1 cellular context compared by ENCODE assay signal in the genomic region with DNA sequence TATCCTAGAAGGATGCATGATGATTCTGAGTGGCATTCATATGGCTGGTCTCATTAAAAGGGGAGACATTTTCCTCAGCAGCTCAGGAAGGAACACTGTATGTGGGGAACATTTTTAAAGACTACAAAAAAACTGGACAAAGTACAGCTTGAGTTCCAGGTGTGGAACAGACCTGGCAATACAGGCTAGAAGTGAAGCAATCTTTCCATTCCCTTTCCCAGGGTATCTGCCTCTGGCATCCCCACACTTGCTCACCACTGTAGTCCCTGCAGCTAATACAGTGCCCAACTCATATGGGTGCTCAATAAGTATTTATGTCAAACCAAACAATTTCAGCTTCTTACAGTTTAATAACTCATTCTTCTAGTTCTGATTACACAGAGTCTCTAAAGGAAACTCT.
A peak's percentile ranks its signal among the peaks of the same experiment; 100 is the strongest.
TF ChIP-seq lines count a peak whose summit lies in the region.

No MANE protein-coding gene starts in this region.

TF ChIP-seq in HepG2, 621 proteins besides CTCF, POLR2A, EP300 and RAD21:
- TF ChIP-seq CEBPB (IDR thresholded peaks at IDR 0.05; ENCODE audit: borderline replicate concordance, low read depth, low read length) (peak; percentile 95), ATF4 (CRISPR knock-in tag; IDR thresholded peaks at IDR 0.05) (peak in 1 of 2 experiments; percentile 92; a peak in 2 of 4 replicates), HNF4A (CRISPR knock-in tag; IDR thresholded peaks at IDR 0.05) (peak; percentile 55; the same call in 1 of the 2 replicates), KLF6 (CRISPR knock-in tag; IDR thresholded peaks at IDR 0.05) (0 out of 2 replicates have a peak, but pooled peaks have one; percentile 24), CEBPG (CRISPR knock-in tag; IDR thresholded peaks at IDR 0.05) (peak; percentile 89), TCF7 (IDR thresholded peaks at IDR 0.05; ENCODE audit: low read depth) (no peak), GMEB1 (CRISPR knock-in tag; IDR thresholded peaks at IDR 0.05; ENCODE audit: borderline replicate concordance) (no peak), GATAD2A (CRISPR knock-in tag; IDR thresholded peaks at IDR 0.05) (peak; percentile 57; the same call in 1 of the 2 replicates), ZNF333 (CRISPR knock-in tag; IDR thresholded peaks at IDR 0.05; ENCODE audit: borderline replicate concordance) (no peak), SMC3 (IDR thresholded peaks at IDR 0.05; ENCODE audit: low read length) (0 out of 2 replicates have a peak, but pooled peaks have one; percentile 7), FOXJ3 (CRISPR knock-in tag; IDR thresholded peaks at IDR 0.05; ENCODE audit: borderline replicate concordance) (peak; percentile 17; the same call in 1 of the 2 replicates)
